Comparison of ENCODE assay signal across 25 cellular contexts in the genomic region with DNA sequence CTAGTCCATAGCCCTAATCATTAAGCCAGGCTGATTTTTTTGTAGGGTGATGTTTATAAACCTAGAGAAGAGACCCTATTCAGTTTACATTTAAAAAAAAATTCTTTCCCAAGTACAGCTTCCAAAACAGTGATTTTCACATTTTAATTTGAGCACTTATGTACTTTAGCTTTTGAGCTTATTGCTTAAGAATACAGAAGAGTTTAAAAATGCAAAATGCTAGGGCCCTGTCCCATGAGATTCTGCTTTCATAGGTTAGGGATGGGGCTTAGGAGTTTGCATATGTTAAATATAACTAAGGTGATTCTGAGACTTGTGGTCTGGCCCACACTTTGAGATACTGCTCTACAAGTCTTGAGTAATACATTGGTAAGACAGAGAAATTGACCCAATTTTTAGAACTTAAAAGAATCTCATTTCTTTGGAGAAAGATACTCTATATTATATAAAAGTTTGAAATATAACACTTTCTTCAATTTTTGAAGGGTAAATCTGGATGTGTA.
"Had no signal": no experiment of that assay in that cellular context is flagged by ENCODE, and none has a peak within 500 bp of the region (broad histone marks: within the 10 kb centered on the region; RNA-seq: fewer than 3 reads in every experiment).

No MANE protein-coding gene starts in this region.

- DNase-seq: hippocampal formation; immature natural killer cell; kidney; left colon; left lung; lower lobe of right lung; mammary epithelial cell; mesenchymal stem cell; naive thymus-derived CD8-positive, alpha-beta T cell; ovary; right lobe of liver; stimulated activated CD4-positive, alpha-beta T cell treated with anti-CD3 and anti-CD28 coated beads, Interleukin-1b, Interleukin-23, amount 100 ng/mL, for 48 hours; stimulated activated CD4-positive, alpha-beta T cell treated with anti-CD3 and anti-CD28 coated beads, Interleukin-2, amount 100 ng/mL, for 48 hours; stimulated activated naive B cell treated with anti-CD40 and anti-IgM and Interleukin-4, amounts not matched to agents 10 μg/mL and 1 μg/mL and 100 μg/mL, for 72 hours; stimulated activated naive CD8-positive, alpha-beta T cell treated with anti-CD3 and anti-CD28 coated beads, Interleukin-15, Interleukin-2, amounts not matched to agents 100 U/mL and 50 U/mL, for 24 hours; stomach; testis; thyroid gland; transverse colon; upper lobe of left lung had no signal

- H3K27me3 ChIP-seq: left lung, ovary, right lobe of liver, stomach, testis, thyroid gland, transverse colon, upper lobe of left lung, vagina had no signal

- H3K27ac Mint-ChIP-seq: immature natural killer cell; naive thymus-derived CD8-positive, alpha-beta T cell; nephron; stimulated activated naive B cell treated with anti-CD40 and anti-IgM and Interleukin-4, amounts not matched to agents 10 μg/mL and 1 μg/mL and 100 μg/mL, for 72 hours had no signal

- H3K36me3 Mint-ChIP-seq: immature natural killer cell; naive thymus-derived CD8-positive, alpha-beta T cell; stimulated activated naive B cell treated with anti-CD40 and anti-IgM and Interleukin-4, amounts not matched to agents 10 μg/mL and 1 μg/mL and 100 μg/mL, for 72 hours had no signal

- H3K4me3 ChIP-seq: left lung, lower lobe of right lung, ovary, prostate gland, right lobe of liver, smooth muscle cell, stomach, testis, thyroid gland, transverse colon, upper lobe of left lung, vagina had no signal

- H3K4me1 ChIP-seq: left lung, lower lobe of right lung, prostate gland, stomach, testis, thyroid gland, transverse colon, upper lobe of left lung, vagina had no signal

- H3K4me2 ChIP-seq: smooth muscle cell had no signal

- H3K4me3 Mint-ChIP-seq: immature natural killer cell; naive thymus-derived CD8-positive, alpha-beta T cell; nephron; neural crest cell; stimulated activated naive B cell treated with anti-CD40 and anti-IgM and Interleukin-4, amounts not matched to agents 10 μg/mL and 1 μg/mL and 100 μg/mL, for 72 hours had no signal

- H3K4me1 Mint-ChIP-seq: immature natural killer cell; naive thymus-derived CD8-positive, alpha-beta T cell; nephron; stimulated activated naive B cell treated with anti-CD40 and anti-IgM and Interleukin-4, amounts not matched to agents 10 μg/mL and 1 μg/mL and 100 μg/mL, for 72 hours had no signal

- H3K27ac ChIP-seq: left lung, lower lobe of right lung, ovary, prostate gland, right lobe of liver, stomach, testis, thyroid gland, transverse colon, upper lobe of left lung, vagina had no signal

- H3K9me3 ChIP-seq: left lung, lower lobe of right lung, ovary, prostate gland, right lobe of liver, stomach, testis, thyroid gland, transverse colon, upper lobe of left lung, vagina had no signal

- ATAC-seq: left colon; left lung; lower lobe of right lung; naive thymus-derived CD8-positive, alpha-beta T cell; stimulated activated naive B cell treated with anti-CD40 and anti-IgM and Interleukin-4, amounts not matched to agents 10 μg/mL and 1 μg/mL and 100 μg/mL, for 72 hours; stimulated activated naive CD8-positive, alpha-beta T cell treated with anti-CD3 and anti-CD28 coated beads, Interleukin-15, Interleukin-2, amounts not matched to agents 100 U/mL and 50 U/mL, for 24 hours had no signal

- H3K36me3 ChIP-seq: left lung, lower lobe of right lung, ovary, prostate gland, right lobe of liver, stomach, thyroid gland, transverse colon, upper lobe of left lung, vagina had no signal

- H3K9me3 Mint-ChIP-seq: immature natural killer cell; naive thymus-derived CD8-positive, alpha-beta T cell; nephron; stimulated activated naive B cell treated with anti-CD40 and anti-IgM and Interleukin-4, amounts not matched to agents 10 μg/mL and 1 μg/mL and 100 μg/mL, for 72 hours had no signal
